Comparison of ENCODE assay signal across 30 cellular contexts in the genomic region with DNA sequence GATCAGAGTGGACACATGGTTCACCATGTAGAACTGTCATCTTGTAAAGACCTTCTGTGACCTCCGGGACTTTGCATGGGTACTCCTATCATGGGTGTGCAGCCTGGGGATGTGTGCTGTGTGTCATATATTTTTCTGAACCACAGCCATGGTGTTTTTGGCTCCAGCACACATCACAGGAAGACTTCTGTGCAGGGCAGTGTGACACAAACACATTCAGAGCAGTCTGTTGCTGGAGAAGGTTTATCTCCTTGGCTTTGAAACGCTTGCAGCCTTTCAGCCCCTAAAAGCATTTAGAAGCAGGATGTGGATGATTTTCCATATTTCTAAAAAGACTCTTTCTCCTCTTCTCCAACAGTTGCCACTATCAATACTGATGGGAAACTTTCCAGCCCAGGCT.
"Had no signal": no experiment of that assay in that cellular context is flagged by ENCODE, and none has a peak within 500 bp of the region (broad histone marks: within the 10 kb centered on the region; RNA-seq: fewer than 3 reads in every experiment).

No MANE protein-coding gene starts in this region.

- DNase-seq: activated CD4-positive, alpha-beta memory T cell treated with anti-CD3 and anti-CD28 coated beads, Interleukin-2, amount 10 ng/mL, durations not matched to agents 7 days and 5 days; activated CD4-positive, alpha-beta T cell treated with anti-CD3 and anti-CD28 coated beads for 1 hour; activated CD4-positive, alpha-beta T cell treated with anti-CD3 and anti-CD28 coated beads for 36 hours; activated CD4-positive, alpha-beta T cell treated with anti-CD3 and anti-CD28 coated beads for 48 hours; activated CD4-positive, alpha-beta T cell treated with anti-CD3 and anti-CD28 coated beads, Interleukin-2, amount 10 ng/mL, durations not matched to agents 7 days and 5 days; activated CD4-positive, alpha-beta T cell treated with anti-CD3 and anti-CD28 coated beads, Interleukin-2, amount 50 U/mL, for 48 hours; activated CD4-positive, CD25-positive, alpha-beta regulatory T cell; activated CD8-positive, alpha-beta memory T cell treated with anti-CD3 and anti-CD28 coated beads for 24 hours; activated CD8-positive, alpha-beta memory T cell treated with anti-CD3 and anti-CD28 coated beads, Interleukin-2, amount 10 ng/mL, durations not matched to agents 7 days and 5 days; activated CD8-positive, alpha-beta memory T cell treated with anti-CD3 and anti-CD28 coated beads, Interleukin-2, amount 50 U/mL, for 48 hours; activated CD8-positive, alpha-beta T cell treated with anti-CD3 and anti-CD28 coated beads, Interleukin-2, amount 10 ng/mL, durations not matched to agents 7 days and 5 days; activated effector memory CD4-positive, alpha-beta T cell treated with Interleukin-2 at 50 U/mL for 16 hours; activated gamma-delta T cell; activated naive CD4-positive, alpha-beta T cell treated with anti-CD3 and anti-CD28 coated beads, Interleukin-2, amount 10 ng/mL, durations not matched to agents 7 days and 5 days; activated naive CD4-positive, alpha-beta T cell treated with Interleukin-2 at 50 U/mL for 16 hours; activated naive CD8-positive, alpha-beta T cell treated with anti-CD3 and anti-CD28 coated beads, Interleukin-2, amount 10 ng/mL, durations not matched to agents 7 days and 5 days; activated naive CD8-positive, alpha-beta T cell treated with anti-CD3 and anti-CD28 coated beads, Interleukin-2, amount 50 U/mL, for 24 hours; activated T-cell treated with anti-CD3 and anti-CD28 coated beads, Interleukin-2, amount 50 U/mL, for 24 hours; activated T-cell treated with anti-CD3 and anti-CD28 coated beads, Interleukin-2, amount 50 U/mL, for 48 hours; amygdala; anterior cingulate cortex; central memory CD4-positive, alpha-beta T cell; T-cell; T-helper 17 cell; T1000; WERI-Rb-1 had no signal

- H3K27ac ChIP-seq: ascending aorta, cardiac muscle cell, WERI-Rb-1 had no signal

- ATAC-seq: activated CD4-positive, alpha-beta T cell treated with anti-CD3 and anti-CD28 coated beads for 36 hours; activated CD4-positive, CD25-positive, alpha-beta regulatory T cell treated with anti-CD3 and anti-CD28 coated beads, Interleukin-2, amount 50 U/mL, for 24 hours; activated CD8-positive, alpha-beta memory T cell treated with anti-CD3 and anti-CD28 coated beads, Interleukin-2, amount 10 ng/mL, durations not matched to agents 7 days and 5 days; activated CD8-positive, alpha-beta T cell treated with anti-CD3 and anti-CD28 coated beads, Interleukin-2, amount 10 ng/mL, durations not matched to agents 7 days and 5 days; activated naive CD8-positive, alpha-beta T cell treated with anti-CD3 and anti-CD28 coated beads, Interleukin-2, amount 50 U/mL, for 24 hours; T-cell; T-helper 17 cell; WTC11 had no signal
